ENCODE assay signal across 19 cellular contexts in genomic region chr18:34219651-34220050, GRCh38. TPM values are rescaled to one million over a fixed set of nuclear protein-coding genes. Genes with fewer than 3 reads are reported as not detected.
DNase-seq lines count a peak whose midpoint lies in the region; TF ChIP-seq lines count a peak whose summit lies in the region.
"Had no signal": no experiment of that assay in that cellular context is flagged by ENCODE, and none has a peak within 500 bp of the region (broad histone marks: within the 10 kb centered on the region; RNA-seq: fewer than 3 reads in every experiment).

No MANE protein-coding gene starts in this region.

- H3K27me3 Mint-ChIP-seq in activated CD4-positive, alpha-beta memory T cell treated with anti-CD3 and anti-CD28 coated beads for 36 hours, result peaks cover 21% of the 10 kb centered on the region

- no peak for TF ChIP-seq CTCF in BE2C (IDR thresholded peaks at IDR 0.05; ENCODE audit: low read depth, low read length)

- H3K4me1 ChIP-seq in BE2C (no peaks in the 10 kb centered on the region), endocrine pancreas (ENCODE audit: control insufficient read depth, insufficient read depth, low read length) (peaks cover 28% of the 10 kb centered on the region)

- no peaks in the 10 kb centered on the region for H3K27me3 ChIP-seq in BE2C
- H3K27me3 ChIP-seq in endocrine pancreas (ENCODE audit: control insufficient read depth, insufficient read depth, low read length), result no peaks in the 10 kb centered on the region
- H3K27me3 ChIP-seq: ovary had no signal

- no peaks in the 10 kb centered on the region for H3K9me3 Mint-ChIP-seq in activated CD4-positive, alpha-beta memory T cell treated with anti-CD3 and anti-CD28 coated beads for 36 hours
- H3K9me3 Mint-ChIP-seq: CD4-positive, alpha-beta T cell; stimulated activated naive CD8-positive, alpha-beta T cell treated with anti-CD3 and anti-CD28 coated beads, Interleukin-15, amount 100 ng/mL, for 72 hours had no signal

- H3K4me3 Mint-ChIP-seq in activated CD4-positive, alpha-beta memory T cell treated with anti-CD3 and anti-CD28 coated beads for 36 hours, result no peak overlapping the region
- H3K4me3 Mint-ChIP-seq: CD4-positive, alpha-beta T cell; stimulated activated naive CD8-positive, alpha-beta T cell treated with anti-CD3 and anti-CD28 coated beads, Interleukin-15, amount 100 ng/mL, for 72 hours had no signal

- H3K4me1 Mint-ChIP-seq in activated CD4-positive, alpha-beta memory T cell treated with anti-CD3 and anti-CD28 coated beads for 36 hours (ENCODE audit: low read depth), result peaks cover 7% of the 10 kb centered on the region

- peaks cover 2% of the 10 kb centered on the region for H3K36me3 Mint-ChIP-seq in activated CD4-positive, alpha-beta memory T cell treated with anti-CD3 and anti-CD28 coated beads for 36 hours

- POLR2A ChIA-PET in activated CD4-positive, alpha-beta memory T cell treated with anti-CD3 and anti-CD28 coated beads for 36 hours (lab: Charles Lee), result no interaction called here

- H3K27ac Mint-ChIP-seq in activated CD4-positive, alpha-beta memory T cell treated with anti-CD3 and anti-CD28 coated beads for 36 hours, result no peak overlapping the region
- H3K27ac Mint-ChIP-seq: CD4-positive, alpha-beta T cell; stimulated activated naive CD8-positive, alpha-beta T cell treated with anti-CD3 and anti-CD28 coated beads, Interleukin-15, amount 100 ng/mL, for 72 hours had no signal

- intact Hi-C loops in activated CD4-positive, alpha-beta memory T cell treated with anti-CD3 and anti-CD28 coated beads for 36 hours (cut with micrococcal nuclease), result no loop called here

- H3K9ac ChIP-seq in endocrine pancreas (ENCODE audit: control insufficient read depth, insufficient read depth, low read length), result no peak overlapping the region

- H3K36me3 ChIP-seq in BE2C (peaks cover 9% of the 10 kb centered on the region), endocrine pancreas (ENCODE audit: control insufficient read depth, insufficient read depth, low read length) (no peaks in the 10 kb centered on the region)
- H3K36me3 ChIP-seq: cardiac muscle cell, MG63, ovary, SJSA1 had no signal

- DNase-seq in BE2C (peak; percentile 75), NCI-H128 (lab: John Stamatoyannopoulos, UW; ENCODE audit: unreplicated experiment) (peak; percentile 81), NCI-H774 (lab: John Stamatoyannopoulos, UW) (peak; percentile 80), T-helper 9 cell (no peak), COLO829 (ENCODE audit: low spot score) (no peak), NCI-H446 (lab: John Stamatoyannopoulos, UW) (no peak)
- DNase-seq in activated CD4-positive, alpha-beta memory T cell treated with anti-CD3 and anti-CD28 coated beads for 36 hours, result no peak
- DNase-seq: activated CD4-positive, alpha-beta T cell treated with anti-CD3 and anti-CD28 coated beads for 1 hour; CD4-positive, alpha-beta T cell; effector memory CD4-positive, alpha-beta T cell; MG63; ovary; PC-3; stimulated activated naive CD8-positive, alpha-beta T cell treated with anti-CD3 and anti-CD28 coated beads, Interleukin-15, amount 100 ng/mL, for 72 hours; T1000 had no signal

- H3K4me3 ChIP-seq in BE2C (ENCODE audit: low read depth, low read length) (peak overlapping the region; percentile 87), endocrine pancreas (ENCODE audit: control insufficient read depth, insufficient read depth, low read length) (peak overlapping the region; percentile 82)
- H3K4me3 ChIP-seq: cardiac muscle cell, MG63, ovary, SJSA1 had no signal

- CTCF ChIA-PET in activated CD4-positive, alpha-beta memory T cell treated with anti-CD3 and anti-CD28 coated beads for 36 hours (lab: Charles Lee), result no interaction called here

- H3K9me3 ChIP-seq in BE2C, result no peaks in the 10 kb centered on the region
- no peaks in the 10 kb centered on the region for H3K9me3 ChIP-seq in endocrine pancreas (ENCODE audit: control insufficient read depth, low read length)
- H3K9me3 ChIP-seq: MG63, ovary, SJSA1 had no signal

RNA-seq across cellular contexts. Expression of gene NOL4, which starts 5.1 kb away (rescaled TPM):
- polyA plus RNA-seq in BE2C (2012; ENCODE audit: insufficient read depth, insufficient read length, low read depth), result 7.3 TPM
- total RNA-seq in activated CD4-positive, alpha-beta memory T cell treated with anti-CD3 and anti-CD28 coated beads for 36 hours, result not detected
- total RNA-seq: CD4-positive, alpha-beta T cell; PC-3; SJSA1 had no signal
- polyA plus RNA-seq: AG04450 had no signal

Comparison
In these comparisons a context has a peak if more than half of its experiments do, and no peak if none do; other contexts are left out.
1. DNase-seq: peak in BE2C (single experiment), NCI-H128 (single experiment) and NCI-H774 (single experiment); none in activated CD4-positive, alpha-beta memory T cell treated with anti-CD3 and anti-CD28 coated beads for 36 hours (single experiment), T-helper 9 cell (single experiment), COLO829 (single experiment) and NCI-H446 (0 of 2).